ENCODE assay signal across 1 cellular context in the genomic region with DNA sequence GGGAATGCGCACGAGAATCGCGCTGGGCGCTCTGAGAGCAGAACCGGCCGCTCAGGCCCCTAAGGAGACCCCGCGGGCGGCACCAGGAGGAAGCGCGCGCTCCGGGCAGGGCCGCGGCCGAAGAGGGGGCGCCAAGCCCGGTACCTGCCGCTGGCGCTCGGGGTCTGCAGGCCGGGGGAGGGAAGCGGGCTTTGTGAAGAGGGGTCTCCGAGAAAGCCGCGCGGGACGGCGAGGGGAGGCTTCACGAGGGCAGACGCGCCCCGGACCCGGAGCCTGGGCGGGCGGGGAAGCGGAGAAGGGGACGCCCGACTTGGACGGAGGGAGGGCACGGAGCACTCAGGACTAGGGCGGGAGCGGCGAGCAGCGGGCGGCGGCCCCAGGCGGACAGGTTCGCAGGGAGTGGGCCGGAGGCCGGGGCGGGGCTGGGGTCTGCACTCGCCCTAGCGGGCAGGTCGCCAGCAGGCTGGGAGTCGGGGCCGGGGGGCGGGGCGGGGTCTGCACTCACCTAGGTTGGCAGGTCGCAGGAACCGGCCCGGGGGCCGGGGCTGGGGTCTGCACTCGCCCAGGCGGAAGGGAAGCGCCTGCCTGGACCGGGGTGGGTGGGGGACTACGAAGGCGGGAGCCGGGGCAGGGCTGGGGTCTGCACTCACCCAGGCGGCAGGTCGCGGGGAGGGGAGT.
TF ChIP-seq lines count a peak whose summit lies in the region.

No MANE protein-coding gene starts in this region.

TF ChIP-seq in HepG2, 621 proteins besides CTCF, POLR2A, EP300 and RAD21 (continued from another document and continues in another):
- TF ChIP-seq, protein P1, sequence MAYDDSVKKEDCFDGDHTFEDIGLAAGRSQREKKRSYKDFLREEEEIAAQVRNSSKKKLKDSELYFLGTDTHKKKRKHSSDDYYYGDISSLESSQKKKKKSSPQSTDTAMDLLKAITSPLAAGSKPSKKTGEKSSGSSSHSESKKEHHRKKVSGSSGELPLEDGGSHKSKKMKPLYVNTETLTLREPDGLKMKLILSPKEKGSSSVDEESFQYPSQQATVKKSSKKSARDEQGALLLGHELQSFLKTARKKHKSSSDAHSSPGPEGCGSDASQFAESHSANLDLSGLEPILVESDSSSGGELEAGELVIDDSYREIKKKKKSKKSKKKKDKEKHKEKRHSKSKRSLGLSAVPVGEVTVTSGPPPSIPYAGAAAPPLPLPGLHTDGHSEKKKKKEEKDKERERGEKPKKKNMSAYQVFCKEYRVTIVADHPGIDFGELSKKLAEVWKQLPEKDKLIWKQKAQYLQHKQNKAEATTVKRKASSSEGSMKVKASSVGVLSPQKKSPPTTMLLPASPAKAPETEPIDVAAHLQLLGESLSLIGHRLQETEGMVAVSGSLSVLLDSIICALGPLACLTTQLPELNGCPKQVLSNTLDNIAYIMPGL (CRISPR knock-in tag; IDR thresholded peaks at IDR 0.05; ENCODE audit: borderline replicate concordance in 1 of 2, low read depth in 1 of 2) = peak; percentile 35 to 75; a peak in 2 of 4 replicates
- TF ChIP-seq SNAPC2 (CRISPR knock-in tag; IDR thresholded peaks at IDR 0.05) (no peak), IKZF4 (CRISPR knock-in tag; IDR thresholded peaks at IDR 0.05; ENCODE audit: borderline replicate concordance, low read depth, not compliant biosample characterization) (no peak), ETV5 (CRISPR knock-in tag; IDR thresholded peaks at IDR 0.05; ENCODE audit: borderline replicate concordance) (no peak), RARA (CRISPR knock-in tag; IDR thresholded peaks at IDR 0.05) (no peak), ZNF780A (CRISPR knock-in tag; IDR thresholded peaks at IDR 0.05) (no peak), TAF1 (CRISPR knock-in tag; IDR thresholded peaks at IDR 0.05) (0 out of 2 replicates have a peak, but pooled peaks have one; percentile 29), ZNF614 (CRISPR knock-in tag; IDR thresholded peaks at IDR 0.05; ENCODE audit: borderline replicate concordance) (no peak), GABPB1 (CRISPR knock-in tag; IDR thresholded peaks at IDR 0.05) (peak; percentile 39; the same call in 1 of the 2 replicates), ZFY (CRISPR knock-in tag; IDR thresholded peaks at IDR 0.05) (no peak), ZNF607 (CRISPR knock-in tag; IDR thresholded peaks at IDR 0.05; ENCODE audit: borderline replicate concordance) (no peak), RXRA (CRISPR knock-in tag; IDR thresholded peaks at IDR 0.05) (0 out of 2 replicates have a peak, but pooled peaks have one; percentile 14), ZMAT3 (CRISPR knock-in tag; conservative IDR thresholded peaks at IDR 0.05) (no peak), ZNF333 (CRISPR knock-in tag; IDR thresholded peaks at IDR 0.05; ENCODE audit: borderline replicate concordance) (no peak), RFX1 (IDR thresholded peaks at IDR 0.05) (no peak), REPIN1 (CRISPR knock-in tag; IDR thresholded peaks at IDR 0.05; ENCODE audit: borderline replicate concordance, low read depth) (no peak), MEIS2 (CRISPR knock-in tag; IDR thresholded peaks at IDR 0.05) (0 out of 2 replicates have a peak, but pooled peaks have one; percentile 39), XBP1 (CRISPR knock-in tag; IDR thresholded peaks at IDR 0.05) (no peak), GTF3A (CRISPR knock-in tag; conservative IDR thresholded peaks at IDR 0.05) (no peak), TAF15 (IDR thresholded peaks at IDR 0.05; ENCODE audit: low read depth, low read length, poor library complexity, severe bottlenecking) (no peak), TRIM24 (CRISPR knock-in tag; IDR thresholded peaks at IDR 0.05) (no peak), ZKSCAN1 (IDR thresholded peaks at IDR 0.05; ENCODE audit: low read length) (no peak), SETDB1 (CRISPR knock-in tag; IDR thresholded peaks at IDR 0.05; ENCODE audit: borderline replicate concordance) (no peak), SUZ12 (IDR thresholded peaks at IDR 0.05; ENCODE audit: low read depth, low read length) (no peak), ZNF547 (CRISPR knock-in tag; IDR thresholded peaks at IDR 0.05) (0 out of 2 replicates have a peak, but pooled peaks have one; percentile 48), REL (CRISPR knock-in tag; conservative IDR thresholded peaks at IDR 0.05) (no peak)
- TF ChIP-seq, protein P2, sequence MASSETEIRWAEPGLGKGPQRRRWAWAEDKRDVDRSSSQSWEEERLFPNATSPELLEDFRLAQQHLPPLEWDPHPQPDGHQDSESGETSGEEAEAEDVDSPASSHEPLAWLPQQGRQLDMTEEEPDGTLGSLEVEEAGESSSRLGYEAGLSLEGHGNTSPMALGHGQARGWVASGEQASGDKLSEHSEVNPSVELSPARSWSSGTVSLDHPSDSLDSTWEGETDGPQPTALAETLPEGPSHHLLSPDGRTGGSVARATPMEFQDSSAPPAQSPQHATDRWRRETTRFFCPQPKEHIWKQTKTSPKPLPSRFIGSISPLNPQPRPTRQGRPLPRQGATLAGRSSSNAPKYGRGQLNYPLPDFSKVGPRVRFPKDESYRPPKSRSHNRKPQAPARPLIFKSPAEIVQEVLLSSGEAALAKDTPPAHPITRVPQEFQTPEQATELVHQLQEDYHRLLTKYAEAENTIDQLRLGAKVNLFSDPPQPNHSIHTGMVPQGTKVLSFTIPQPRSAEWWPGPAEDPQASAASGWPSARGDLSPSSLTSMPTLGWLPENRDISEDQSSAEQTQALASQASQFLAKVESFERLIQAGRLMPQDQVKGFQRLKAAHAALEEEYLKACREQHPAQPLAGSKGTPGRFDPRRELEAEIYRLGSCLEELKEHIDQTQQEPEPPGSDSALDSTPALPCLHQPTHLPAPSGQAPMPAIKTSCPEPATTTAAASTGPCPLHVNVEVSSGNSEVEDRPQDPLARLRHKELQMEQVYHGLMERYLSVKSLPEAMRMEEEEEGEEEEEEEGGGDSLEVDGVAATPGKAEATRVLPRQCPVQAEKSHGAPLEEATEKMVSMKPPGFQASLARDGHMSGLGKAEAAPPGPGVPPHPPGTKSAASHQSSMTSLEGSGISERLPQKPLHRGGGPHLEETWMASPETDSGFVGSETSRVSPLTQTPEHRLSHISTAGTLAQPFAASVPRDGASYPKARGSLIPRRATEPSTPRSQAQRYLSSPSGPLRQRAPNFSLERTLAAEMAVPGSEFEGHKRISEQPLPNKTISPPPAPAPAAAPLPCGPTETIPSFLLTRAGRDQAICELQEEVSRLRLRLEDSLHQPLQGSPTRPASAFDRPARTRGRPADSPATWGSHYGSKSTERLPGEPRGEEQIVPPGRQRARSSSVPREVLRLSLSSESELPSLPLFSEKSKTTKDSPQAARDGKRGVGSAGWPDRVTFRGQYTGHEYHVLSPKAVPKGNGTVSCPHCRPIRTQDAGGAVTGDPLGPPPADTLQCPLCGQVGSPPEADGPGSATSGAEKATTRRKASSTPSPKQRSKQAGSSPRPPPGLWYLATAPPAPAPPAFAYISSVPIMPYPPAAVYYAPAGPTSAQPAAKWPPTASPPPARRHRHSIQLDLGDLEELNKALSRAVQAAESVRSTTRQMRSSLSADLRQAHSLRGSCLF (CRISPR knock-in tag; IDR thresholded peaks at IDR 0.05; ENCODE audit: borderline replicate concordance) = no peak
- TF ChIP-seq, protein P3, sequence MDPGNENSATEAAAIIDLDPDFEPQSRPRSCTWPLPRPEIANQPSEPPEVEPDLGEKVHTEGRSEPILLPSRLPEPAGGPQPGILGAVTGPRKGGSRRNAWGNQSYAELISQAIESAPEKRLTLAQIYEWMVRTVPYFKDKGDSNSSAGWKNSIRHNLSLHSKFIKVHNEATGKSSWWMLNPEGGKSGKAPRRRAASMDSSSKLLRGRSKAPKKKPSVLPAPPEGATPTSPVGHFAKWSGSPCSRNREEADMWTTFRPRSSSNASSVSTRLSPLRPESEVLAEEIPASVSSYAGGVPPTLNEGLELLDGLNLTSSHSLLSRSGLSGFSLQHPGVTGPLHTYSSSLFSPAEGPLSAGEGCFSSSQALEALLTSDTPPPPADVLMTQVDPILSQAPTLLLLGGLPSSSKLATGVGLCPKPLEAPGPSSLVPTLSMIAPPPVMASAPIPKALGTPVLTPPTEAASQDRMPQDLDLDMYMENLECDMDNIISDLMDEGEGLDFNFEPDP (CRISPR knock-in tag; conservative IDR thresholded peaks at IDR 0.05) = peak; percentile 62; the same call in 1 of the 2 replicates
- TF ChIP-seq, protein P4, sequence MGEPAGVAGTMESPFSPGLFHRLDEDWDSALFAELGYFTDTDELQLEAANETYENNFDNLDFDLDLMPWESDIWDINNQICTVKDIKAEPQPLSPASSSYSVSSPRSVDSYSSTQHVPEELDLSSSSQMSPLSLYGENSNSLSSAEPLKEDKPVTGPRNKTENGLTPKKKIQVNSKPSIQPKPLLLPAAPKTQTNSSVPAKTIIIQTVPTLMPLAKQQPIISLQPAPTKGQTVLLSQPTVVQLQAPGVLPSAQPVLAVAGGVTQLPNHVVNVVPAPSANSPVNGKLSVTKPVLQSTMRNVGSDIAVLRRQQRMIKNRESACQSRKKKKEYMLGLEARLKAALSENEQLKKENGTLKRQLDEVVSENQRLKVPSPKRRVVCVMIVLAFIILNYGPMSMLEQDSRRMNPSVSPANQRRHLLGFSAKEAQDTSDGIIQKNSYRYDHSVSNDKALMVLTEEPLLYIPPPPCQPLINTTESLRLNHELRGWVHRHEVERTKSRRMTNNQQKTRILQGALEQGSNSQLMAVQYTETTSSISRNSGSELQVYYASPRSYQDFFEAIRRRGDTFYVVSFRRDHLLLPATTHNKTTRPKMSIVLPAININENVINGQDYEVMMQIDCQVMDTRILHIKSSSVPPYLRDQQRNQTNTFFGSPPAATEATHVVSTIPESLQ (CRISPR knock-in tag; conservative IDR thresholded peaks at IDR 0.05) = no peak
- TF ChIP-seq, protein P5, sequence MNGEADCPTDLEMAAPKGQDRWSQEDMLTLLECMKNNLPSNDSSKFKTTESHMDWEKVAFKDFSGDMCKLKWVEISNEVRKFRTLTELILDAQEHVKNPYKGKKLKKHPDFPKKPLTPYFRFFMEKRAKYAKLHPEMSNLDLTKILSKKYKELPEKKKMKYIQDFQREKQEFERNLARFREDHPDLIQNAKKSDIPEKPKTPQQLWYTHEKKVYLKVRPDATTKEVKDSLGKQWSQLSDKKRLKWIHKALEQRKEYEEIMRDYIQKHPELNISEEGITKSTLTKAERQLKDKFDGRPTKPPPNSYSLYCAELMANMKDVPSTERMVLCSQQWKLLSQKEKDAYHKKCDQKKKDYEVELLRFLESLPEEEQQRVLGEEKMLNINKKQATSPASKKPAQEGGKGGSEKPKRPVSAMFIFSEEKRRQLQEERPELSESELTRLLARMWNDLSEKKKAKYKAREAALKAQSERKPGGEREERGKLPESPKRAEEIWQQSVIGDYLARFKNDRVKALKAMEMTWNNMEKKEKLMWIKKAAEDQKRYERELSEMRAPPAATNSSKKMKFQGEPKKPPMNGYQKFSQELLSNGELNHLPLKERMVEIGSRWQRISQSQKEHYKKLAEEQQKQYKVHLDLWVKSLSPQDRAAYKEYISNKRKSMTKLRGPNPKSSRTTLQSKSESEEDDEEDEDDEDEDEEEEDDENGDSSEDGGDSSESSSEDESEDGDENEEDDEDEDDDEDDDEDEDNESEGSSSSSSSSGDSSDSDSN (CRISPR knock-in tag; IDR thresholded peaks at IDR 0.05) = peak; percentile 65; the same call in 1 of the 2 replicates
- TF ChIP-seq, protein P6, sequence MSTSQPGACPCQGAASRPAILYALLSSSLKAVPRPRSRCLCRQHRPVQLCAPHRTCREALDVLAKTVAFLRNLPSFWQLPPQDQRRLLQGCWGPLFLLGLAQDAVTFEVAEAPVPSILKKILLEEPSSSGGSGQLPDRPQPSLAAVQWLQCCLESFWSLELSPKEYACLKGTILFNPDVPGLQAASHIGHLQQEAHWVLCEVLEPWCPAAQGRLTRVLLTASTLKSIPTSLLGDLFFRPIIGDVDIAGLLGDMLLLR (CRISPR knock-in tag; IDR thresholded peaks at IDR 0.05) = no peak
- TF ChIP-seq, protein P7, sequence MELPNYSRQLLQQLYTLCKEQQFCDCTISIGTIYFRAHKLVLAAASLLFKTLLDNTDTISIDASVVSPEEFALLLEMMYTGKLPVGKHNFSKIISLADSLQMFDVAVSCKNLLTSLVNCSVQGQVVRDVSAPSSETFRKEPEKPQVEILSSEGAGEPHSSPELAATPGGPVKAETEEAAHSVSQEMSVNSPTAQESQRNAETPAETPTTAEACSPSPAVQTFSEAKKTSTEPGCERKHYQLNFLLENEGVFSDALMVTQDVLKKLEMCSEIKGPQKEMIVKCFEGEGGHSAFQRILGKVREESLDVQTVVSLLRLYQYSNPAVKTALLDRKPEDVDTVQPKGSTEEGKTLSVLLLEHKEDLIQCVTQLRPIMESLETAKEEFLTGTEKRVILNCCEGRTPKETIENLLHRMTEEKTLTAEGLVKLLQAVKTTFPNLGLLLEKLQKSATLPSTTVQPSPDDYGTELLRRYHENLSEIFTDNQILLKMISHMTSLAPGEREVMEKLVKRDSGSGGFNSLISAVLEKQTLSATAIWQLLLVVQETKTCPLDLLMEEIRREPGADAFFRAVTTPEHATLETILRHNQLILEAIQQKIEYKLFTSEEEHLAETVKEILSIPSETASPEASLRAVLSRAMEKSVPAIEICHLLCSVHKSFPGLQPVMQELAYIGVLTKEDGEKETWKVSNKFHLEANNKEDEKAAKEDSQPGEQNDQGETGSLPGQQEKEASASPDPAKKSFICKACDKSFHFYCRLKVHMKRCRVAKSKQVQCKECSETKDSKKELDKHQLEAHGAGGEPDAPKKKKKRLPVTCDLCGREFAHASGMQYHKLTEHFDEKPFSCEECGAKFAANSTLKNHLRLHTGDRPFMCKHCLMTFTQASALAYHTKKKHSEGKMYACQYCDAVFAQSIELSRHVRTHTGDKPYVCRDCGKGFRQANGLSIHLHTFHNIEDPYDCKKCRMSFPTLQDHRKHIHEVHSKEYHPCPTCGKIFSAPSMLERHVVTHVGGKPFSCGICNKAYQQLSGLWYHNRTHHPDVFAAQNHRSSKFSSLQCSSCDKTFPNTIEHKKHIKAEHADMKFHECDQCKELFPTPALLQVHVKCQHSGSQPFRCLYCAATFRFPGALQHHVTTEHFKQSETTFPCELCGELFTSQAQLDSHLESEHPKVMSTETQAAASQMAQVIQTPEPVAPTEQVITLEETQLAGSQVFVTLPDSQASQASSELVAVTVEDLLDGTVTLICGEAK (IDR thresholded peaks at IDR 0.05) = no peak
- TF ChIP-seq, protein P7 (CRISPR knock-in tag; IDR thresholded peaks at IDR 0.05) = no peak
